Comparison of ENCODE assay signal across 5 cellular contexts in genomic region chrX:44850891-44851290, GRCh38. TPM values are rescaled to one million over a fixed set of nuclear protein-coding genes. Genes with fewer than 3 reads are reported as not detected.
"Had no signal": no experiment of that assay in that cellular context is flagged by ENCODE, and none has a peak within 500 bp of the region (broad histone marks: within the 10 kb centered on the region; RNA-seq: fewer than 3 reads in every experiment).

No MANE protein-coding gene starts in this region.

RNA-seq across cellular contexts. Expression of gene DUSP21, which starts 7.1 kb away (rescaled TPM):
- total RNA-seq: MCF 10A, NCI-H460, Right ventricle myocardium superior, SJSA1, T-cell had no signal
